Comparison of ENCODE assay signal across 18 cellular contexts in genomic region chr6:39808934-39809333, GRCh38. TPM values are rescaled to one million over a fixed set of nuclear protein-coding genes. Genes with fewer than 3 reads are reported as not detected.
A peak's percentile ranks its signal among the peaks of the same experiment; 100 is the strongest.
DNase-seq lines count a peak whose midpoint lies in the region; ATAC-seq and TF ChIP-seq lines count a peak whose summit lies in the region.
"Had no signal": no experiment of that assay in that cellular context is flagged by ENCODE, and none has a peak within 500 bp of the region (broad histone marks: within the 10 kb centered on the region; RNA-seq: fewer than 3 reads in every experiment).

No MANE protein-coding gene starts in this region.

- peak; percentile 20 to 46 for ATAC-seq in left cardiac atrium
- no peak for ATAC-seq in Right ventricle myocardium inferior
- peak; percentile 62 for ATAC-seq in upper lobe of right lung
- ATAC-seq in HG03135 (IDR thresholded peaks at IDR 0.05; ENCODE audit: unreplicated experiment): no peak
- no peak for ATAC-seq in GM18498 (IDR thresholded peaks at IDR 0.05; ENCODE audit: unreplicated experiment)
- ATAC-seq: right lobe of liver; stimulated activated naive CD8-positive, alpha-beta T cell treated with anti-CD3 and anti-CD28 coated beads, Interleukin-15, amount 100 ng/mL, for 72 hours had no signal

- no peaks in the 10 kb centered on the region for H3K36me3 Mint-ChIP-seq in HFFc6 (ENCODE audit: low read depth)
- H3K36me3 Mint-ChIP-seq: CD4-positive, alpha-beta memory T cell had no signal

- H3K4me1 ChIP-seq in upper lobe of right lung: peaks cover 6% of the 10 kb centered on the region

- no peaks in the 10 kb centered on the region for H3K36me3 ChIP-seq in upper lobe of right lung
- H3K36me3 ChIP-seq: right lobe of liver had no signal

- DNase-seq in left cardiac atrium (no peak), Right ventricle myocardium inferior (ENCODE audit: missing footprints) (no peak), midbrain (lab: John Stamatoyannopoulos, UW) (peak; percentile 25), upper lobe of right lung (no peak), HFFc6 (no peak)
- DNase-seq: activated CD4-positive, alpha-beta T cell treated with anti-CD3 and anti-CD28 coated beads, Interleukin-2, amount 50 U/mL, for 1 hour; activated naive CD4-positive, alpha-beta T cell; activated T-cell treated with anti-CD3 and anti-CD28 coated beads for 4 hours; CD4-positive, alpha-beta memory T cell; cortex of kidney; EL; right lobe of liver; stimulated activated CD4-positive, alpha-beta T cell treated with anti-CD3 and anti-CD28 coated beads, Interleukin-1b, Interleukin-23, amount 100 ng/mL, for 48 hours; stimulated activated naive CD8-positive, alpha-beta T cell treated with anti-CD3 and anti-CD28 coated beads, Interleukin-15, amount 100 ng/mL, for 72 hours had no signal

- H3K27me3 ChIP-seq in upper lobe of right lung: no peaks in the 10 kb centered on the region
- H3K27me3 ChIP-seq: right lobe of liver had no signal

- H3K27ac ChIP-seq in cingulate gyrus (ENCODE audit: low read depth, low read length): peak overlapping the region; percentile 30
- no peak overlapping the region for H3K27ac ChIP-seq in upper lobe of right lung
- H3K27ac ChIP-seq: epithelial cell of prostate, right lobe of liver had no signal

- no peak overlapping the region for H3K27ac Mint-ChIP-seq in HFFc6
- H3K27ac Mint-ChIP-seq: CD4-positive, alpha-beta memory T cell; stimulated activated naive CD8-positive, alpha-beta T cell treated with anti-CD3 and anti-CD28 coated beads, Interleukin-15, amount 100 ng/mL, for 72 hours had no signal

- H3K4me3 ChIP-seq in upper lobe of right lung: no peak overlapping the region
- H3K4me3 ChIP-seq: right lobe of liver had no signal

- H3K4me3 Mint-ChIP-seq in HFFc6: no peak overlapping the region
- H3K4me3 Mint-ChIP-seq: CD4-positive, alpha-beta memory T cell; stimulated activated naive CD8-positive, alpha-beta T cell treated with anti-CD3 and anti-CD28 coated beads, Interleukin-15, amount 100 ng/mL, for 72 hours had no signal

- intact Hi-C loops in left cardiac atrium (cut with DNase I): no loop called here
- intact Hi-C loops in Right ventricle myocardium inferior (cut with DNase I): no loop called here
- intact Hi-C loops in upper lobe of right lung (cut with DNase I): no loop called here

- H3K9me3 ChIP-seq in upper lobe of right lung: no peaks in the 10 kb centered on the region
- H3K9me3 ChIP-seq: right lobe of liver had no signal

- TF ChIP-seq CTCF in upper lobe of right lung (IDR thresholded peaks at IDR 0.05): no peak
- no peak for TF ChIP-seq CTCF in HFFc6 (IDR thresholded peaks at IDR 0.05)

- H3K9me3 Mint-ChIP-seq in HFFc6: no peaks in the 10 kb centered on the region; the same call in 1 of the 2 replicates
- H3K9me3 Mint-ChIP-seq: stimulated activated naive CD8-positive, alpha-beta T cell treated with anti-CD3 and anti-CD28 coated beads, Interleukin-15, amount 100 ng/mL, for 72 hours had no signal

- H3K4me1 Mint-ChIP-seq in HFFc6 (ENCODE audit: low read depth): peaks cover 60% of the 10 kb centered on the region
- H3K4me1 Mint-ChIP-seq: CD4-positive, alpha-beta memory T cell; stimulated activated naive CD8-positive, alpha-beta T cell treated with anti-CD3 and anti-CD28 coated beads, Interleukin-15, amount 100 ng/mL, for 72 hours had no signal

- peaks cover 1% of the 10 kb centered on the region for H3K27me3 Mint-ChIP-seq in HFFc6 (ENCODE audit: insufficient read depth)

RNA-seq across cellular contexts. Expression of gene DAAM2, which starts 16.8 kb away (rescaled TPM):
- 10 to 100 TPM; 14.7 to 15.8 TPM for total RNA-seq in left cardiac atrium
- 14.7 TPM for total RNA-seq in Right ventricle myocardium inferior
- 34.6 TPM for total RNA-seq in upper lobe of right lung
- 1 to 10 TPM; 2.2 to 9.0 (median 8.0) TPM for total RNA-seq in HFFc6 (2021; fragmentation: NEBNext Ultra II Directional; extraction: Animal tissue kit (Norgen Biotek cat#: 25700))
- total RNA-seq: CD4-positive, alpha-beta memory T cell had no signal

Comparison
In these comparisons a context has a peak if more than half of its experiments do, and no peak if none do; other contexts are left out.
1. ATAC-seq: peak in left cardiac atrium (2 of 2) and upper lobe of right lung (single experiment); none in Right ventricle myocardium inferior (single experiment), HG03135 (single experiment) and GM18498 (single experiment).